In the genomic region with DNA sequence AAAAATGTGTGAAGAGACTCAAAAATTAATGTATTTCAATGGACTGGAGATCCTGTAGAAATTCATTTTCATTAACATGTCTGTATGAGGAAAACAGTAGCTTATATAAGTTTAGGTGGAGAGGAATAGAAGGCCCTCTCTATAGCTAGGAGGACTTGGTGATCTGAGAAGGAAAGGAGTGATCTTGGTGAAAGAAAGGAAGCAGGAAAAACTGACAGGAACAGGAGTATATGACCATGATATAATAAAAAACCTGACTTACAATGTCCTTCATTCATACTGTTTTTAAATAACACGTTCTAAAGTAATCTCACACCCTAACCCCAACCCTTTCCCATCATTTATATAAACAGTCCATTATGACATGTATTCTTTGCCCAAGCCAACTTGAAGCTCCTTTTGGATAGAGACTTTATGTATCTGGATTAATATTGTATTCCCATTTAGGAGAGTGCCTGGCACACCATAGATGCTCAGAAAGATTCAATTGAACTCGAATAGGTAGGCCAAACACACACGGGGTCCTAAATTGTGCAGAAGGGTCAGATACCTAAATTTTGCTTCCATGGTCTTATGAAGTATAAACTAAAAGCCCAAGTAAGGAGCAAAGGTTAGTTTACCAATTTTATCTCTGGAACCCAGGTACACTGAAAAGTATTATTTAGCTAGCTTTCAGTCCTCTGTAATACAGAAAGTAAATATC, we compare ENCODE assay signal across 1 cellular context.
TF ChIP-seq lines count a peak whose summit lies in the region.

No MANE protein-coding gene starts in this region.

TF ChIP-seq in K562, 482 proteins besides CTCF, POLR2A, EP300 and RAD21 (continued from another document and continues in another):
- TF ChIP-seq, protein P1, sequence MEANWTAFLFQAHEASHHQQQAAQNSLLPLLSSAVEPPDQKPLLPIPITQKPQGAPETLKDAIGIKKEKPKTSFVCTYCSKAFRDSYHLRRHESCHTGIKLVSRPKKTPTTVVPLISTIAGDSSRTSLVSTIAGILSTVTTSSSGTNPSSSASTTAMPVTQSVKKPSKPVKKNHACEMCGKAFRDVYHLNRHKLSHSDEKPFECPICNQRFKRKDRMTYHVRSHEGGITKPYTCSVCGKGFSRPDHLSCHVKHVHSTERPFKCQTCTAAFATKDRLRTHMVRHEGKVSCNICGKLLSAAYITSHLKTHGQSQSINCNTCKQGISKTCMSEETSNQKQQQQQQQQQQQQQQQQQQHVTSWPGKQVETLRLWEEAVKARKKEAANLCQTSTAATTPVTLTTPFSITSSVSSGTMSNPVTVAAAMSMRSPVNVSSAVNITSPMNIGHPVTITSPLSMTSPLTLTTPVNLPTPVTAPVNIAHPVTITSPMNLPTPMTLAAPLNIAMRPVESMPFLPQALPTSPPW (CRISPR knock-in tag; IDR thresholded peaks at IDR 0.05) = no peak
- no peak for TF ChIP-seq JUN (IDR thresholded peaks at IDR 0.05; ENCODE audit: borderline replicate concordance, low read depth, low read length)
- TF ChIP-seq JUN (CRISPR knock-in tag; IDR thresholded peaks at IDR 0.05; ENCODE audit: borderline replicate concordance) = no peak
- TF ChIP-seq PHB2 (IDR thresholded peaks at IDR 0.05; ENCODE audit: low read depth) = no peak
- TF ChIP-seq, protein P2, sequence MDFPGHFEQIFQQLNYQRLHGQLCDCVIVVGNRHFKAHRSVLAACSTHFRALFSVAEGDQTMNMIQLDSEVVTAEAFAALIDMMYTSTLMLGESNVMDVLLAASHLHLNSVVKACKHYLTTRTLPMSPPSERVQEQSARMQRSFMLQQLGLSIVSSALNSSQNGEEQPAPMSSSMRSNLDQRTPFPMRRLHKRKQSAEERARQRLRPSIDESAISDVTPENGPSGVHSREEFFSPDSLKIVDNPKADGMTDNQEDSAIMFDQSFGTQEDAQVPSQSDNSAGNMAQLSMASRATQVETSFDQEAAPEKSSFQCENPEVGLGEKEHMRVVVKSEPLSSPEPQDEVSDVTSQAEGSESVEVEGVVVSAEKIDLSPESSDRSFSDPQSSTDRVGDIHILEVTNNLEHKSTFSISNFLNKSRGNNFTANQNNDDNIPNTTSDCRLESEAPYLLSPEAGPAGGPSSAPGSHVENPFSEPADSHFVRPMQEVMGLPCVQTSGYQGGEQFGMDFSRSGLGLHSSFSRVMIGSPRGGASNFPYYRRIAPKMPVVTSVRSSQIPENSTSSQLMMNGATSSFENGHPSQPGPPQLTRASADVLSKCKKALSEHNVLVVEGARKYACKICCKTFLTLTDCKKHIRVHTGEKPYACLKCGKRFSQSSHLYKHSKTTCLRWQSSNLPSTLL (IDR thresholded peaks at IDR 0.05) = 0 out of 2 replicates have a peak, but pooled peaks have one; percentile 32
- TF ChIP-seq MTF1 (CRISPR knock-in tag; IDR thresholded peaks at IDR 0.05; ENCODE audit: borderline replicate concordance) = no peak
- no peak for TF ChIP-seq ZNF347 (CRISPR knock-in tag; IDR thresholded peaks at IDR 0.05; ENCODE audit: low read depth)
- TF ChIP-seq SPI1 (IDR thresholded peaks at IDR 0.05; ENCODE audit: borderline replicate concordance, low read depth, low read length) = no peak
- TF ChIP-seq ZNF584 (CRISPR knock-in tag; IDR thresholded peaks at IDR 0.05; ENCODE audit: low read depth) = 0 out of 2 replicates have a peak, but pooled peaks have one; percentile 62
- TF ChIP-seq, protein P3, sequence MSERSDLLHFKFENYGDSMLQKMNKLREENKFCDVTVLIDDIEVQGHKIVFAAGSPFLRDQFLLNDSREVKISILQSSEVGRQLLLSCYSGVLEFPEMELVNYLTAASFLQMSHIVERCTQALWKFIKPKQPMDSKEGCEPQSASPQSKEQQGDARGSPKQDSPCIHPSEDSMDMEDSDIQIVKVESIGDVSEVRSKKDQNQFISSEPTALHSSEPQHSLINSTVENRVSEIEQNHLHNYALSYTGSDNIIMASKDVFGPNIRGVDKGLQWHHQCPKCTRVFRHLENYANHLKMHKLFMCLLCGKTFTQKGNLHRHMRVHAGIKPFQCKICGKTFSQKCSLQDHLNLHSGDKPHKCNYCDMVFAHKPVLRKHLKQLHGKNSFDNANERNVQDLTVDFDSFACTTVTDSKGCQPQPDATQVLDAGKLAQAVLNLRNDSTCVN (CRISPR knock-in tag; IDR thresholded peaks at IDR 0.05) = no peak
- TF ChIP-seq PTRF (tag; IDR thresholded peaks at IDR 0.05) = no peak
- no peak for TF ChIP-seq ZNF282 (CRISPR knock-in tag; IDR thresholded peaks at IDR 0.05)
- TF ChIP-seq EWSR1 (IDR thresholded peaks at IDR 0.05; ENCODE audit: borderline replicate concordance, low read depth, partially characterized antibody) = no peak
- 0 out of 4 replicates have a peak, but pooled peaks of 1 of the 2 experiments have one; percentile 45 for TF ChIP-seq TEAD1 (CRISPR knock-in tag; IDR thresholded peaks at IDR 0.05)
- no peak for TF ChIP-seq WHSC1 (IDR thresholded peaks at IDR 0.05; ENCODE audit: low read length)
- TF ChIP-seq SMAD3 (CRISPR knock-in tag; conservative IDR thresholded peaks at IDR 0.05) = no peak
- TF ChIP-seq, protein P4, sequence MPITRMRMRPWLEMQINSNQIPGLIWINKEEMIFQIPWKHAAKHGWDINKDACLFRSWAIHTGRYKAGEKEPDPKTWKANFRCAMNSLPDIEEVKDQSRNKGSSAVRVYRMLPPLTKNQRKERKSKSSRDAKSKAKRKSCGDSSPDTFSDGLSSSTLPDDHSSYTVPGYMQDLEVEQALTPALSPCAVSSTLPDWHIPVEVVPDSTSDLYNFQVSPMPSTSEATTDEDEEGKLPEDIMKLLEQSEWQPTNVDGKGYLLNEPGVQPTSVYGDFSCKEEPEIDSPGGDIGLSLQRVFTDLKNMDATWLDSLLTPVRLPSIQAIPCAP (CRISPR knock-in tag; IDR thresholded peaks at IDR 0.05; ENCODE audit: borderline replicate concordance) = no peak
- TF ChIP-seq NCOR1 (IDR thresholded peaks at IDR 0.05) = peak; percentile 19
- no peak for TF ChIP-seq ETS2 (tag; IDR thresholded peaks at IDR 0.05; ENCODE audit: borderline replicate concordance, poor library complexity, severe bottlenecking)
- no peak for TF ChIP-seq MAFG (tag; conservative IDR thresholded peaks at IDR 0.05)
- TF ChIP-seq ZNF263 (CRISPR knock-in tag; IDR thresholded peaks at IDR 0.05; ENCODE audit: borderline replicate concordance) = no peak
- TF ChIP-seq, protein P5, sequence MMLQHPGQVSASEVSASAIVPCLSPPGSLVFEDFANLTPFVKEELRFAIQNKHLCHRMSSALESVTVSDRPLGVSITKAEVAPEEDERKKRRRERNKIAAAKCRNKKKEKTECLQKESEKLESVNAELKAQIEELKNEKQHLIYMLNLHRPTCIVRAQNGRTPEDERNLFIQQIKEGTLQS (IDR thresholded peaks at IDR 0.05) = no peak
- TF ChIP-seq, protein P5 (CRISPR knock-in tag; conservative IDR thresholded peaks at IDR 0.05) = 0 out of 2 replicates have a peak, but pooled peaks have one; percentile 3
- TF ChIP-seq PTBP1 (IDR thresholded peaks at IDR 0.05; ENCODE audit: low read depth, low read length) = no peak
- no peak for TF ChIP-seq NFXL1 (CRISPR knock-in tag; IDR thresholded peaks at IDR 0.05)
- no peak for TF ChIP-seq TRIM28 (IDR thresholded peaks at IDR 0.05)
- no peak for TF ChIP-seq ZNF197 (CRISPR knock-in tag; IDR thresholded peaks at IDR 0.05; ENCODE audit: low read depth)
- TF ChIP-seq ZFP30 (CRISPR knock-in tag; IDR thresholded peaks at IDR 0.05; ENCODE audit: borderline replicate concordance) = 0 out of 2 replicates have a peak, but pooled peaks have one; percentile 58
- no peak for TF ChIP-seq RBM34 (IDR thresholded peaks at IDR 0.05; ENCODE audit: borderline replicate concordance, insufficient read depth, low read length)
- TF ChIP-seq ELF4 (CRISPR knock-in tag; IDR thresholded peaks at IDR 0.05) = peak; percentile 54; the same call in 1 of the 2 replicates
- no peak for TF ChIP-seq ZNF431 (CRISPR knock-in tag; IDR thresholded peaks at IDR 0.05)
- TF ChIP-seq, protein P6, sequence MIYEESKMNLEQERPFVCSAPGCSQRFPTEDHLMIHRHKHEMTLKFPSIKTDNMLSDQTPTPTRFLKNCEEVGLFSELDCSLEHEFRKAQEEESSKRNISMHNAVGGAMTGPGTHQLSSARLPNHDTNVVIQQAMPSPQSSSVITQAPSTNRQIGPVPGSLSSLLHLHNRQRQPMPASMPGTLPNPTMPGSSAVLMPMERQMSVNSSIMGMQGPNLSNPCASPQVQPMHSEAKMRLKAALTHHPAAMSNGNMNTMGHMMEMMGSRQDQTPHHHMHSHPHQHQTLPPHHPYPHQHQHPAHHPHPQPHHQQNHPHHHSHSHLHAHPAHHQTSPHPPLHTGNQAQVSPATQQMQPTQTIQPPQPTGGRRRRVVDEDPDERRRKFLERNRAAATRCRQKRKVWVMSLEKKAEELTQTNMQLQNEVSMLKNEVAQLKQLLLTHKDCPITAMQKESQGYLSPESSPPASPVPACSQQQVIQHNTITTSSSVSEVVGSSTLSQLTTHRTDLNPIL (CRISPR knock-in tag; IDR thresholded peaks at IDR 0.05) = no peak
- TF ChIP-seq, protein P7, sequence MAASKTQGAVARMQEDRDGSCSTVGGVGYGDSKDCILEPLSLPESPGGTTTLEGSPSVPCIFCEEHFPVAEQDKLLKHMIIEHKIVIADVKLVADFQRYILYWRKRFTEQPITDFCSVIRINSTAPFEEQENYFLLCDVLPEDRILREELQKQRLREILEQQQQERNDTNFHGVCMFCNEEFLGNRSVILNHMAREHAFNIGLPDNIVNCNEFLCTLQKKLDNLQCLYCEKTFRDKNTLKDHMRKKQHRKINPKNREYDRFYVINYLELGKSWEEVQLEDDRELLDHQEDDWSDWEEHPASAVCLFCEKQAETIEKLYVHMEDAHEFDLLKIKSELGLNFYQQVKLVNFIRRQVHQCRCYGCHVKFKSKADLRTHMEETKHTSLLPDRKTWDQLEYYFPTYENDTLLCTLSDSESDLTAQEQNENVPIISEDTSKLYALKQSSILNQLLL (CRISPR knock-in tag; IDR thresholded peaks at IDR 0.05; ENCODE audit: borderline replicate concordance) = no peak
- no peak for TF ChIP-seq ZFP36 (IDR thresholded peaks at IDR 0.05; ENCODE audit: low read depth, low read length, partially characterized antibody)
- TF ChIP-seq ZNF507 (tag; conservative IDR thresholded peaks at IDR 0.05) = no peak
- no peak for TF ChIP-seq POLR2H (tag; IDR thresholded peaks at IDR 0.05; ENCODE audit: low read depth)
- TF ChIP-seq, protein P8, sequence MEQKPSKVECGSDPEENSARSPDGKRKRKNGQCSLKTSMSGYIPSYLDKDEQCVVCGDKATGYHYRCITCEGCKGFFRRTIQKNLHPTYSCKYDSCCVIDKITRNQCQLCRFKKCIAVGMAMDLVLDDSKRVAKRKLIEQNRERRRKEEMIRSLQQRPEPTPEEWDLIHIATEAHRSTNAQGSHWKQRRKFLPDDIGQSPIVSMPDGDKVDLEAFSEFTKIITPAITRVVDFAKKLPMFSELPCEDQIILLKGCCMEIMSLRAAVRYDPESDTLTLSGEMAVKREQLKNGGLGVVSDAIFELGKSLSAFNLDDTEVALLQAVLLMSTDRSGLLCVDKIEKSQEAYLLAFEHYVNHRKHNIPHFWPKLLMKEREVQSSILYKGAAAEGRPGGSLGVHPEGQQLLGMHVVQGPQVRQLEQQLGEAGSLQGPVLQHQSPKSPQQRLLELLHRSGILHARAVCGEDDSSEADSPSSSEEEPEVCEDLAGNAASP (IDR thresholded peaks at IDR 0.05) = no peak
- TF ChIP-seq ZBTB7A (IDR thresholded peaks at IDR 0.05; ENCODE audit: borderline replicate concordance, control insufficient read depth, low read depth, low read length) = no peak
- no peak for TF ChIP-seq ERF (CRISPR knock-in tag; IDR thresholded peaks at IDR 0.05)
- no peak for TF ChIP-seq KLF13 (tag; IDR thresholded peaks at IDR 0.05; ENCODE audit: borderline replicate concordance, low read depth)
- TF ChIP-seq HDAC2 (IDR thresholded peaks at IDR 0.05) = no peak
- no peak for TF ChIP-seq PPARD (CRISPR knock-in tag; IDR thresholded peaks at IDR 0.05)
- TF ChIP-seq PYGO2 (tag; IDR thresholded peaks at IDR 0.05) = no peak
- no peak for TF ChIP-seq RUNX1 (IDR thresholded peaks at IDR 0.05; ENCODE audit: low read depth)
- no peak for TF ChIP-seq GTF2F1 (IDR thresholded peaks at IDR 0.05; ENCODE audit: low read depth, low read length)
- no peak for TF ChIP-seq SMARCC2 (IDR thresholded peaks at IDR 0.05; ENCODE audit: low read depth)
- no peak for TF ChIP-seq ZZZ3 (IDR thresholded peaks at IDR 0.05)
- TF ChIP-seq CCAR2 (IDR thresholded peaks at IDR 0.05; ENCODE audit: low read depth, low read length) = no peak
- TF ChIP-seq FOXA1 (IDR thresholded peaks at IDR 0.05; ENCODE audit: borderline replicate concordance) = no peak
- no peak for TF ChIP-seq FUS (optimal IDR thresholded peaks at IDR 0.05; ENCODE audit: low read depth, low read length)
- TF ChIP-seq, protein P9, sequence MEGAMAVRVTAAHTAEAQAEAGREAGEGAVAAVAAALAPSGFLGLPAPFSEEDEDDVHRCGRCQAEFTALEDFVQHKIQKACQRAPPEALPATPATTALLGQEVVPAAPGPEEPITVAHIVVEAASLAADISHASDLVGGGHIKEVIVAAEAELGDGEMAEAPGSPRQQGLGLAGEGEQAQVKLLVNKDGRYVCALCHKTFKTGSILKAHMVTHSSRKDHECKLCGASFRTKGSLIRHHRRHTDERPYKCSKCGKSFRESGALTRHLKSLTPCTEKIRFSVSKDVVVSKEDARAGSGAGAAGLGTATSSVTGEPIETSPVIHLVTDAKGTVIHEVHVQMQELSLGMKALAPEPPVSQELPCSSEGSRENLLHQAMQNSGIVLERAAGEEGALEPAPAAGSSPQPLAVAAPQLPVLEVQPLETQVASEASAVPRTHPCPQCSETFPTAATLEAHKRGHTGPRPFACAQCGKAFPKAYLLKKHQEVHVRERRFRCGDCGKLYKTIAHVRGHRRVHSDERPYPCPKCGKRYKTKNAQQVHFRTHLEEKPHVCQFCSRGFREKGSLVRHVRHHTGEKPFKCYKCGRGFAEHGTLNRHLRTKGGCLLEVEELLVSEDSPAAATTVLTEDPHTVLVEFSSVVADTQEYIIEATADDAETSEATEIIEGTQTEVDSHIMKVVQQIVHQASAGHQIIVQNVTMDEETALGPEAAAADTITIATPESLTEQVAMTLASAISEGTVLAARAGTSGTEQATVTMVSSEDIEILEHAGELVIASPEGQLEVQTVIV (CRISPR knock-in tag; IDR thresholded peaks at IDR 0.05; ENCODE audit: borderline replicate concordance) = no peak
- TF ChIP-seq ILF3 (IDR thresholded peaks at IDR 0.05; ENCODE audit: borderline replicate concordance) = no peak
- TF ChIP-seq, protein P10, sequence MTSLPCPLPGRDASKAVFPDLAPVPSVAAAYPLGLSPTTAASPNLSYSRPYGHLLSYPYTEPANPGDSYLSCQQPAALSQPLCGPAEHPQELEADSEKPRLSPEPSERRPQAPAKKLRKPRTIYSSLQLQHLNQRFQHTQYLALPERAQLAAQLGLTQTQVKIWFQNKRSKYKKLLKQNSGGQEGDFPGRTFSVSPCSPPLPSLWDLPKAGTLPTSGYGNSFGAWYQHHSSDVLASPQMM (CRISPR knock-in tag; IDR thresholded peaks at IDR 0.05) = no peak
- TF ChIP-seq GATAD2A (IDR thresholded peaks at IDR 0.05) = no peak
- peak; percentile 35; the same call in 1 of the 2 replicates for TF ChIP-seq ZFX (CRISPR knock-in tag; IDR thresholded peaks at IDR 0.05)
- TF ChIP-seq ZNF668 (CRISPR knock-in tag; IDR thresholded peaks at IDR 0.05) = no peak
- TF ChIP-seq ZNF445 (CRISPR knock-in tag; IDR thresholded peaks at IDR 0.05; ENCODE audit: low read depth) = no peak
- peak; percentile 53 for TF ChIP-seq RBM22 (IDR thresholded peaks at IDR 0.05; ENCODE audit: low read depth, low read length, poor library complexity, severe bottlenecking)
- TF ChIP-seq XRCC3 (IDR thresholded peaks at IDR 0.05) = no peak
- TF ChIP-seq KLF6 (CRISPR knock-in tag; IDR thresholded peaks at IDR 0.05; ENCODE audit: borderline replicate concordance) = no peak
- TF ChIP-seq HDGF (IDR thresholded peaks at IDR 0.05) = no peak
- TF ChIP-seq ZC3H11A (IDR thresholded peaks at IDR 0.05; ENCODE audit: low read depth, low read length) = no peak
